In the genomic region with DNA sequence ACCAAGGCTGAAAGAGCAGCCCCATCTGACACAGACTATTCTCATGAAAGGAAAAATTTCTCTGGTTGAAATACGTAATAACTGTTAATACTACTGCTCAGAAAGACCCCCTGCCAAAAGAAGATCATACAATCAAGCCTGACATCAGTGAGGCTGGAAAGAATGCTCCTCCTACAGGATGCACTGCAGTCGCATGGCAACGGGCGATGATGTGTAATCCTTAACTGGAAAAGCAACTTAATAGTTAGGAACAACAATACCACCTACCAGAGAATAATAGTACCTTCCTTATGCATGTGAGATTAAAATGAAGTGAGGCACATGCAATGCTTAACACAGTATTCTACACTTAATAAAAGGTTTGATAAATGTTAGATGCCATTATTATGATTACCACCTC, we compare ENCODE assay signal across 10 cellular contexts. TPM values are rescaled to one million over a fixed set of nuclear protein-coding genes. Genes with fewer than 3 reads are reported as not detected.
DNase-seq lines count a peak whose midpoint lies in the region; ATAC-seq and TF ChIP-seq lines count a peak whose summit lies in the region.
"Had no signal": no experiment of that assay in that cellular context is flagged by ENCODE, and none has a peak within 500 bp of the region (broad histone marks: within the 10 kb centered on the region; RNA-seq: fewer than 3 reads in every experiment).

No MANE protein-coding gene starts in this region.

- TF ChIP-seq CTCF in astrocyte of the spinal cord (IDR thresholded peaks at IDR 0.05; ENCODE audit: low read depth, low read length) = no peak

- H3K27me3 Mint-ChIP-seq in IgD-negative memory B cell (no peaks in the 10 kb centered on the region), naive B cell (no peaks in the 10 kb centered on the region)

- peaks cover 6 to 23% (median 11%) of the 10 kb centered on the region in 3 donors for H3K9me3 Mint-ChIP-seq in IgD-negative memory B cell
- H3K9me3 Mint-ChIP-seq in naive B cell = peaks cover 12 to 35% (median 27%) of the 10 kb centered on the region in 7 donors

- H3K27ac Mint-ChIP-seq in IgD-negative memory B cell = peak overlapping the region in 2 of 3 donors; percentile 55 to 97
- peak overlapping the region in 4 of 6 donors; percentile 45 to 92 (median 64) for H3K27ac Mint-ChIP-seq in naive B cell

- H3K4me3 Mint-ChIP-seq in IgD-negative memory B cell (peak overlapping the region in 1 of 4 donors; percentile 56), naive B cell (peak overlapping the region in 6 of 8 donors; percentile 17 to 89 (median 60))

- in situ Hi-C loops in astrocyte of the spinal cord (cut with HindIII; ENCODE audit: low sequenced_read_pairs) = no loop called here

- no peak overlapping the region for H3K4me3 ChIP-seq in astrocyte of the spinal cord (ENCODE audit: low read depth, low read length)
- H3K4me3 ChIP-seq: body of pancreas had no signal

- ATAC-seq in naive B cell (ENCODE audit: low read depth in 2 of 2) (no peak), GM18870 (IDR thresholded peaks at IDR 0.05; ENCODE audit: unreplicated experiment) (no peak)

- H3K36me3 Mint-ChIP-seq in IgD-negative memory B cell (peaks cover 3% of the 10 kb centered on the region), naive B cell (peaks cover under 1 to 17% of the 10 kb centered on the region in 2 donors)

- H3K4me1 Mint-ChIP-seq in IgD-negative memory B cell (peaks cover 11 to 23% (median 15%) of the 10 kb centered on the region in 3 donors), naive B cell (peaks cover 21 to 27% (median 22%) of the 10 kb centered on the region in 3 donors)

- DNase-seq in COR-L47 (lab: John Stamatoyannopoulos, UW) (peak; percentile 26), astrocyte of the spinal cord (ENCODE audit: low read depth, low spot score) (peak; percentile 31), naive B cell (no peak), NOMO-1 treated with DMSO at 0.1 percent for 48 hours (lab: John Stamatoyannopoulos, UW; ENCODE audit: unreplicated experiment) (no peak)
- DNase-seq in activated T-cell treated with anti-CD3 and anti-CD28 coated beads, Interleukin-2, amount 50 U/mL, for 1 hour = no peak
- DNase-seq: activated CD4-positive, alpha-beta T cell treated with anti-CD3 and anti-CD28 coated beads, Interleukin-2, amount 50 U/mL, for 4 hours; body of pancreas; substantia nigra had no signal

RNA-seq across cellular contexts. Expression of gene GOLGA5, which starts 1.2 kb away (rescaled TPM):
- polyA plus RNA-seq in IgD-negative memory B cell = 20.2 TPM
- polyA plus RNA-seq in naive B cell (ENCODE audit: low read depth in 6 of 6) = 10 to 100 TPM; 16.0 to 27.5 (median 21.2) TPM

RNA-seq across cellular contexts. Expression of gene LGMN, which starts 44.5 kb away (rescaled TPM):
- polyA plus RNA-seq in IgD-negative memory B cell (25.1 TPM), naive B cell (ENCODE audit: low read depth in 6 of 6) (10 to 100 TPM in 4 of 6 donors, 1 to 10 TPM in 2; 9.1 to 22.1 (median 13.2) TPM)

Comparison
In these comparisons a context has a peak if more than half of its experiments do, and no peak if none do; other contexts are left out.
1. DNase-seq: peak in COR-L47 (single experiment) and astrocyte of the spinal cord (single experiment); none in naive B cell (single experiment), activated T-cell treated with anti-CD3 and anti-CD28 coated beads, Interleukin-2, amount 50 U/mL, for 1 hour (single experiment) and NOMO-1 treated with DMSO at 0.1 percent for 48 hours (single experiment).